8 cellular contexts compared by ENCODE assay signal in the genomic region with DNA sequence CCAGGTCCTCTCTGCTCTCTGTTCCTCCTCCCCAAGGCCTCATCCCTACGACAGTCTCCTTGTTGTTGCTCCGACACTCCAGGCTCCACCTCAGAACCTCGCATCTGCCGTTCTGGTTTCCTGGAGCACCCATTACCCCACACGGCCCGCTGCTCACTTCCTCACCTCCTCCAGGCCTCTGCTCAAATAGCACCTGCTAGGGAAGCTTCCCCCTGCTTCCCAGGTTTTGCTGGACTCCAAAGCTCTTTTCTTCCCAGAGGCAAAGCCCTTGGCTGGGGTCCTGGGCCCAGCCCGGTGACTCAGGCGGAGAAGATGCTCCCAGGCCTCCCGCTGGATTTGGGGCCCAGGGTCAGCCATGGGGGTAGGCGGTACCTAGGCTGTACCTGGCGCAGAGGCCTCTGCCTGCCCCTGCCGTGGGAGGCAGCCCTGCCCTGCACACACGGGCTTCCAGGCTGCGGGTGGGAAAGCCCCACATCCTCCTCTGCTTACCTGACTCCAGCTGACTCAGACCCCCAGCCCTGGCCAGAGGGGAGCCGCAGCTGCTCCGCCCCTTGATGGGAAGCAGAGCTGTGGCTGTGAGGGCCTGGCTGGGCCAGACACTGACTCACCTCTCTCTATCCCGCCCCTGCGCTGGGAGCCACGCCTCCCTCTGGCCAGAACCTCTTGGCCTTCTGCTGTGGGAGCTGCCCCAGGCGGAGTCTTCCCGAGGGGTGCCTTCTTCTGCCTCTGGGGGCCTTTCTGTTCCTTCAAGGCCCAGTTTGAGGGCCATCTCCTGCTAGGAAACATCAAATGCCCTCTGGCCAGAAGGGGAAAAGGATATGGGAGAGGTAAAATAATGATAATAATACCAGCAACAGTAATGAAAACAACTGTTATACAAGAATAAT.
DNase-seq lines count a peak whose midpoint lies in the region; ATAC-seq and TF ChIP-seq lines count a peak whose summit lies in the region.

No MANE protein-coding gene starts in this region.

- TF ChIP-seq CTCF in BJ (IDR thresholded peaks at IDR 0.05; ENCODE audit: insufficient read depth, low read depth, low read length) (no peak), brain microvascular endothelial cell (IDR thresholded peaks at IDR 0.05; ENCODE audit: low read depth, low read length, missing control alignments) (peak; percentile 28)

- H3K27me3 ChIP-seq in BJ (ENCODE audit: control insufficient read depth, insufficient read depth, low read length) (no peaks in the 10 kb centered on the region), brain microvascular endothelial cell (replicated peaks) (no peaks in the 10 kb centered on the region), subcutaneous abdominal adipose tissue (ENCODE audit: control insufficient read depth in 5 of 5, insufficient read depth in 4 of 5, low read length in 5 of 5) (peaks cover 0 to 4% (median 0%) of the 10 kb centered on the region in 5 donors)

- H3K9ac ChIP-seq in subcutaneous abdominal adipose tissue (ENCODE audit: low read length in 5 of 5) = peak overlapping the region in 3 of 5 donors; percentile 35 to 64 (median 39)

- H3K4me1 ChIP-seq in subcutaneous abdominal adipose tissue (ENCODE audit: control insufficient read depth in 5 of 5, insufficient read depth in 5 of 5, low read length in 5 of 5) = peaks cover 0 to 15% (median 13%) of the 10 kb centered on the region in 5 donors

- H3K4me3 ChIP-seq in BJ (ENCODE audit: low read depth, low read length) = peak overlapping the region; percentile 29
- H3K4me3 ChIP-seq in brain microvascular endothelial cell (ENCODE audit: low read depth, low read length) = peak overlapping the region; percentile 35
- no peak overlapping the region for H3K4me3 ChIP-seq in subcutaneous abdominal adipose tissue (ENCODE audit: low read depth in 1 of 5, low read length in 5 of 5)

- DNase-seq in BJ (ENCODE audit: low read depth) (peak; percentile 83), LHCN-M2 (ENCODE audit: low read depth) (peak; percentile 88), brain microvascular endothelial cell (peak; percentile 92), left colon (peak; percentile 81 to 89), foreskin melanocyte (no peak)

- peak overlapping the region; percentile 71 for H3K27ac ChIP-seq in brain microvascular endothelial cell
- H3K27ac ChIP-seq in subcutaneous abdominal adipose tissue (ENCODE audit: low read depth, low read length) = peak overlapping the region; percentile 40

- POLR2A ChIA-PET in BJ (lab: Charles Lee) = interaction anchor here (0.6 to 1.3 kb wide), 5 partner anchors 8 to 1213 kb away, joined by 3 to 5 read pairs (median 3); a partner anchor contains a TSS

- in situ Hi-C loops in brain microvascular endothelial cell (cut with HindIII; ENCODE audit: low pct_ligation_motif_present, low sequenced_read_pairs) = no loop called here

- H3K36me3 ChIP-seq in BJ (ENCODE audit: control insufficient read depth, insufficient read depth, low read length) (no peaks in the 10 kb centered on the region), brain microvascular endothelial cell (replicated peaks) (no peaks in the 10 kb centered on the region), subcutaneous abdominal adipose tissue (ENCODE audit: control insufficient read depth in 5 of 5, insufficient read depth in 5 of 5, low read length in 5 of 5) (no peaks in the 10 kb centered on the region)

- H3K9me3 ChIP-seq in subcutaneous abdominal adipose tissue (ENCODE audit: control insufficient read depth in 5 of 5, low read length in 5 of 5) = no peaks in the 10 kb centered on the region

- CTCF ChIA-PET in BJ (lab: Yijun Ruan, JAX) = interaction anchor here (0.7 to 1.3 kb wide), 6 partner anchors 7 to 141 kb away, joined by 3 to 5 read pairs (median 4); no protein-coding TSS in a partner anchor

- intact Hi-C loops in left colon (cut with DNase I, micrococcal nuclease) = no loop called here

- ATAC-seq in left colon = peak; percentile 97
- ATAC-seq in GM21526 (IDR thresholded peaks at IDR 0.05; ENCODE audit: low FRiP score, unreplicated experiment) = no peak
- no peak for ATAC-seq in GM21717 (IDR thresholded peaks at IDR 0.05; ENCODE audit: unreplicated experiment)

Comparison
In these comparisons a context has a peak if more than half of its experiments do, and no peak if none do; other contexts are left out.
1. H3K4me3 ChIP-seq: peak in BJ (single experiment) and brain microvascular endothelial cell (single experiment); none in subcutaneous abdominal adipose tissue (0 of 5).